ENCODE assay signal across 15 cellular contexts in the genomic region with DNA sequence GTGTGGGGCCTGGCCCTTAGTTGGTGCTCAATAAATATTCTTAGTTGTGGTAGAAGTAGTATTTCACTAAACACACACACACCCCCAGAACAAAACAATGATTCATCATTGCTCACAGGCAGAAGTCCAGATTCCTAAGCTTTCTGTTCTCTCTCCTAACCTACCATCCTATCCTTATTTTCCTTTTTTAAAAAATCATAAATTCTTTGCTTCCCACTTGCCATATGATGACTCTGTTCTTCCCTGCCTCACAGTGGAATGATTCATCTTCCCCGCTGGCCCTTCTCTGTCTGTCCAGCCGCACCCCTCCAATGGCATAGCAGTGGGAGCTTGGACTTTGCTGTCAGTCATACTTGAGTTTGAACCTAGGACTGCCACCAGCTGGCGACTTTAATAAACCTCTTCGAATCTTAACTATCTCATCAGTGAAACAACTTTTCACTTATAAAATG. TPM values are rescaled to one million over a fixed set of nuclear protein-coding genes. Genes with fewer than 3 reads are reported as not detected.
DNase-seq lines count a peak whose midpoint lies in the region; ATAC-seq, FAIRE-seq and TF ChIP-seq lines count a peak whose summit lies in the region.
"Had no signal": no experiment of that assay in that cellular context is flagged by ENCODE, and none has a peak within 500 bp of the region (broad histone marks: within the 10 kb centered on the region; RNA-seq: fewer than 3 reads in every experiment).

No MANE protein-coding gene starts in this region.

- peaks cover 16% of the 10 kb centered on the region for H3K4me1 ChIP-seq in astrocyte (ENCODE audit: insufficient read depth, low read length)

- H3K9ac ChIP-seq in astrocyte (ENCODE audit: low read length) = no peak overlapping the region

- no peaks in the 10 kb centered on the region for H3K36me3 ChIP-seq in astrocyte (ENCODE audit: insufficient read depth, low read length)
- H3K36me3 ChIP-seq: tibial artery had no signal

- peak; percentile 21; the same call in 1 of the 2 replicates for TF ChIP-seq CTCF in AG10803 (conservative IDR thresholded peaks at IDR 0.05; ENCODE audit: low read length)
- TF ChIP-seq CTCF in astrocyte (IDR thresholded peaks at IDR 0.05; ENCODE audit: insufficient read depth, low read depth, low read length) = no peak

- H3K36me3 Mint-ChIP-seq in astrocyte (ENCODE audit: low read depth, unreplicated experiment) = no peaks in the 10 kb centered on the region

- H3K27me3 ChIP-seq in astrocyte (ENCODE audit: insufficient read depth, low read length) = peaks cover 28% of the 10 kb centered on the region
- H3K27me3 ChIP-seq: tibial artery had no signal

- peaks cover 3% of the 10 kb centered on the region for H3K9me3 Mint-ChIP-seq in astrocyte (ENCODE audit: unreplicated experiment)
- H3K9me3 Mint-ChIP-seq: neural crest cell had no signal

- H3K9me3 ChIP-seq in astrocyte (ENCODE audit: insufficient read depth, low read depth, low read length) = no peaks in the 10 kb centered on the region
- H3K9me3 ChIP-seq: tibial artery had no signal

- H3K27ac Mint-ChIP-seq in astrocyte (ENCODE audit: unreplicated experiment) = no peak overlapping the region

- H3K4me1 Mint-ChIP-seq in astrocyte (ENCODE audit: low read depth, unreplicated experiment) = peaks cover 7% of the 10 kb centered on the region

- H3K4me3 ChIP-seq in AG10803 (ENCODE audit: low read length) (no peak overlapping the region), astrocyte (ENCODE audit: insufficient read depth, low read depth, low read length) (no peak overlapping the region)
- H3K4me3 ChIP-seq: coronary artery, tibial artery had no signal

- DNase-seq in AG10803 (ENCODE audit: low read depth) (peak; percentile 85), HT1080 (ENCODE audit: low read depth) (peak; percentile 97), astrocyte (ENCODE audit: low read depth) (peak; percentile 88), islet precursor cell (peak; percentile 52), midbrain (lab: John Stamatoyannopoulos, UW) (no peak)
- DNase-seq: COR-L47; NCI-H2081 treated with DMSO at 0.1 percent for 48 hours; stimulated activated CD4-positive, alpha-beta T cell treated with anti-CD3 and anti-CD28 coated beads, Interleukin-4, amount 100 ng/mL, for 1 hour; tibial artery had no signal

- H3K27me3 Mint-ChIP-seq in astrocyte (ENCODE audit: low read depth, unreplicated experiment) = peaks cover 24% of the 10 kb centered on the region

- no peak for TF ChIP-seq POLR2A in GM18505 (IDR thresholded peaks at IDR 0.05; ENCODE audit: borderline replicate concordance, extremely low read depth, insufficient read depth, insufficient read length)

- ATAC-seq in HG03135 (IDR thresholded peaks at IDR 0.05; ENCODE audit: unreplicated experiment) (no peak), GM18867 (IDR thresholded peaks at IDR 0.05; ENCODE audit: unreplicated experiment) (no peak), GM18505 (IDR thresholded peaks at IDR 0.05; ENCODE audit: unreplicated experiment) (no peak)

- H3K4me3 Mint-ChIP-seq in astrocyte (ENCODE audit: unreplicated experiment) = no peak overlapping the region
- H3K4me3 Mint-ChIP-seq: neural crest cell had no signal

- H2AFZ ChIP-seq in astrocyte (ENCODE audit: low read depth, low read length) = no peak overlapping the region

- no peak overlapping the region for H3K27ac ChIP-seq in astrocyte (ENCODE audit: low read depth, low read length)
- H3K27ac ChIP-seq: coronary artery, tibial artery had no signal

- no peaks in the 10 kb centered on the region for H3K79me2 ChIP-seq in astrocyte (ENCODE audit: insufficient read depth, low read length)

- peaks cover 3% of the 10 kb centered on the region for H4K20me1 ChIP-seq in astrocyte (ENCODE audit: insufficient read depth, low read length)

- H3K4me2 ChIP-seq in astrocyte (ENCODE audit: low read length) = peak overlapping the region; percentile 56

- FAIRE-seq in astrocyte (lab: Jason Lieb, UNC) = peak; percentile 73
- FAIRE-seq: TTC549 had no signal

RNA-seq across cellular contexts. Expression of gene EML6, which starts 5.2 kb away (rescaled TPM):
- 1.6 and 1.8 TPM in 2 replicates for total RNA-seq in HT1080 (2014; rRNA removed; shearing (Covaris generic))
- 1.1 and 1.3 TPM in 2 replicates for polyA plus RNA-seq in HT1080 (2015; cell fraction: cytosol; rRNA removed)
- 4.5 TPM in 2 replicates for polyA plus RNA-seq in HT1080 (2015; cell fraction: nucleus; rRNA removed)
- total RNA-seq in astrocyte = 0.23 and 0.60 TPM in 2 replicates
